1 cellular context compared by ENCODE assay signal in the genomic region with DNA sequence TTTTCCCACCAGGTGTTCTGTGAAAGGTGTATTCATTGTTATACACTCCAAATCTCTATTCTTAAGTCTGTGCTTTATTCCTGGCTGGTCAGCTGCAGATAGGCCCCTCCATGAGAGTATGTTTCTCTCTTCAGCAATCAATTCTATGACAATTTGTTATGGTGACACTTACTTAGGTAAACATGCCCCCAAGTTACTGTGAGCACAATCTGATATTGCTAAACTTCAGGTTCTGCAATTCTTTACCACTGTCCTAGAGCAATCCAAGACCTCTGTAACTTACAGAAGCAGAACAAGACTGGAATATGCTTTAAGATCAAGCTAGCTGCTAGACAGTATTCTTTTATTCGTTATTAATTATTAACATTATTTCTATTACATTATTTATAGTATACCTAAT.
TF ChIP-seq lines count a peak whose summit lies in the region.

No MANE protein-coding gene starts in this region.

TF ChIP-seq in GM23338, 12 proteins besides CTCF, POLR2A, EP300 and RAD21 (continued from another document):
- TF ChIP-seq, protein P1, sequence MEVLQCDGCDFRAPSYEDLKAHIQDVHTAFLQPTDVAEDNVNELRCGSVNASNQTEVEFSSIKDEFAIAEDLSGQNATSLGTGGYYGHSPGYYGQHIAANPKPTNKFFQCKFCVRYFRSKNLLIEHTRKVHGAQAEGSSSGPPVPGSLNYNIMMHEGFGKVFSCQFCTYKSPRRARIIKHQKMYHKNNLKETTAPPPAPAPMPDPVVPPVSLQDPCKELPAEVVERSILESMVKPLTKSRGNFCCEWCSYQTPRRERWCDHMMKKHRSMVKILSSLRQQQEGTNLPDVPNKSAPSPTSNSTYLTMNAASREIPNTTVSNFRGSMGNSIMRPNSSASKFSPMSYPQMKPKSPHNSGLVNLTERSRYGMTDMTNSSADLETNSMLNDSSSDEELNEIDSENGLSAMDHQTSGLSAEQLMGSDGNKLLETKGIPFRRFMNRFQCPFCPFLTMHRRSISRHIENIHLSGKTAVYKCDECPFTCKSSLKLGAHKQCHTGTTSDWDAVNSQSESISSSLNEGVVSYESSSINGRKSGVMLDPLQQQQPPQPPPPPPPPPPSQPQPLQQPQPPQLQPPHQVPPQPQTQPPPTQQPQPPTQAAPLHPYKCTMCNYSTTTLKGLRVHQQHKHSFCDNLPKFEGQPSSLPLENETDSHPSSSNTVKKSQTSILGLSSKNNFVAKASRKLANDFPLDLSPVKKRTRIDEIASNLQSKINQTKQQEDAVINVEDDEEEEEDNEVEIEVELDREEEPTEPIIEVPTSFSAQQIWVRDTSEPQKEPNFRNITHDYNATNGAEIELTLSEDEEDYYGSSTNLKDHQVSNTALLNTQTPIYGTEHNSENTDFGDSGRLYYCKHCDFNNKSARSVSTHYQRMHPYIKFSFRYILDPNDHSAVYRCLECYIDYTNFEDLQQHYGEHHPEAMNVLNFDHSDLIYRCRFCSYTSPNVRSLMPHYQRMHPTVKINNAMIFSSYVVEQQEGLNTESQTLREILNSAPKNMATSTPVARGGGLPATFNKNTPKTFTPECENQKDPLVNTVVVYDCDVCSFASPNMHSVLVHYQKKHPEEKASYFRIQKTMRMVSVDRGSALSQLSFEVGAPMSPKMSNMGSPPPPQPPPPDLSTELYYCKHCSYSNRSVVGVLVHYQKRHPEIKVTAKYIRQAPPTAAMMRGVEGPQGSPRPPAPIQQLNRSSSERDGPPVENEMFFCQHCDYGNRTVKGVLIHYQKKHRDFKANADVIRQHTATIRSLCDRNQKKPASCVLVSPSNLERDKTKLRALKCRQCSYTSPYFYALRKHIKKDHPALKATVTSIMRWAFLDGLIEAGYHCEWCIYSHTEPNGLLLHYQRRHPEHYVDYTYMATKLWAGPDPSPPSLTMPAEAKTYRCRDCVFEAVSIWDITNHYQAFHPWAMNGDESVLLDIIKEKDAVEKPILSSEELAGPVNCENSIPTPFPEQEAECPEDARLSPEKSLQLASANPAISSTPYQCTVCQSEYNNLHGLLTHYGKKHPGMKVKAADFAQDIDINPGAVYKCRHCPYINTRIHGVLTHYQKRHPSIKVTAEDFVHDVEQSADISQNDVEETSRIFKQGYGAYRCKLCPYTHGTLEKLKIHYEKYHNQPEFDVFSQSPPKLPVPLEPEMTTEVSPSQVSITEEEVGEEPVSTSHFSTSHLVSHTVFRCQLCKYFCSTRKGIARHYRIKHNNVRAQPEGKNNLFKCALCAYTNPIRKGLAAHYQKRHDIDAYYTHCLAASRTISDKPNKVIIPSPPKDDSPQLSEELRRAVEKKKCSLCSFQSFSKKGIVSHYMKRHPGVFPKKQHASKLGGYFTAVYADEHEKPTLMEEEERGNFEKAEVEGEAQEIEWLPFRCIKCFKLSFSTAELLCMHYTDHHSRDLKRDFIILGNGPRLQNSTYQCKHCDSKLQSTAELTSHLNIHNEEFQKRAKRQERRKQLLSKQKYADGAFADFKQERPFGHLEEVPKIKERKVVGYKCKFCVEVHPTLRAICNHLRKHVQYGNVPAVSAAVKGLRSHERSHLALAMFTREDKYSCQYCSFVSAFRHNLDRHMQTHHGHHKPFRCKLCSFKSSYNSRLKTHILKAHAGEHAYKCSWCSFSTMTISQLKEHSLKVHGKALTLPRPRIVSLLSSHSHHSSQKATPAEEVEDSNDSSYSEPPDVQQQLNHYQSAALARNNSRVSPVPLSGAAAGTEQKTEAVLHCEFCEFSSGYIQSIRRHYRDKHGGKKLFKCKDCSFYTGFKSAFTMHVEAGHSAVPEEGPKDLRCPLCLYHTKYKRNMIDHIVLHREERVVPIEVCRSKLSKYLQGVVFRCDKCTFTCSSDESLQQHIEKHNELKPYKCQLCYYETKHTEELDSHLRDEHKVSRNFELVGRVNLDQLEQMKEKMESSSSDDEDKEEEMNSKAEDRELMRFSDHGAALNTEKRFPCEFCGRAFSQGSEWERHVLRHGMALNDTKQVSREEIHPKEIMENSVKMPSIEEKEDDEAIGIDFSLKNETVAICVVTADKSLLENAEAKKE (CRISPR knock-in tag; IDR thresholded peaks at IDR 0.05), result no peak
- TF ChIP-seq, protein P2, sequence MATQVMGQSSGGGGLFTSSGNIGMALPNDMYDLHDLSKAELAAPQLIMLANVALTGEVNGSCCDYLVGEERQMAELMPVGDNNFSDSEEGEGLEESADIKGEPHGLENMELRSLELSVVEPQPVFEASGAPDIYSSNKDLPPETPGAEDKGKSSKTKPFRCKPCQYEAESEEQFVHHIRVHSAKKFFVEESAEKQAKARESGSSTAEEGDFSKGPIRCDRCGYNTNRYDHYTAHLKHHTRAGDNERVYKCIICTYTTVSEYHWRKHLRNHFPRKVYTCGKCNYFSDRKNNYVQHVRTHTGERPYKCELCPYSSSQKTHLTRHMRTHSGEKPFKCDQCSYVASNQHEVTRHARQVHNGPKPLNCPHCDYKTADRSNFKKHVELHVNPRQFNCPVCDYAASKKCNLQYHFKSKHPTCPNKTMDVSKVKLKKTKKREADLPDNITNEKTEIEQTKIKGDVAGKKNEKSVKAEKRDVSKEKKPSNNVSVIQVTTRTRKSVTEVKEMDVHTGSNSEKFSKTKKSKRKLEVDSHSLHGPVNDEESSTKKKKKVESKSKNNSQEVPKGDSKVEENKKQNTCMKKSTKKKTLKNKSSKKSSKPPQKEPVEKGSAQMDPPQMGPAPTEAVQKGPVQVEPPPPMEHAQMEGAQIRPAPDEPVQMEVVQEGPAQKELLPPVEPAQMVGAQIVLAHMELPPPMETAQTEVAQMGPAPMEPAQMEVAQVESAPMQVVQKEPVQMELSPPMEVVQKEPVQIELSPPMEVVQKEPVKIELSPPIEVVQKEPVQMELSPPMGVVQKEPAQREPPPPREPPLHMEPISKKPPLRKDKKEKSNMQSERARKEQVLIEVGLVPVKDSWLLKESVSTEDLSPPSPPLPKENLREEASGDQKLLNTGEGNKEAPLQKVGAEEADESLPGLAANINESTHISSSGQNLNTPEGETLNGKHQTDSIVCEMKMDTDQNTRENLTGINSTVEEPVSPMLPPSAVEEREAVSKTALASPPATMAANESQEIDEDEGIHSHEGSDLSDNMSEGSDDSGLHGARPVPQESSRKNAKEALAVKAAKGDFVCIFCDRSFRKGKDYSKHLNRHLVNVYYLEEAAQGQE (IDR thresholded peaks at IDR 0.05; ENCODE audit: unreplicated experiment), result no peak
- no peak for TF ChIP-seq STAT1 (IDR thresholded peaks at IDR 0.05; ENCODE audit: unreplicated experiment)
- TF ChIP-seq, protein P3, sequence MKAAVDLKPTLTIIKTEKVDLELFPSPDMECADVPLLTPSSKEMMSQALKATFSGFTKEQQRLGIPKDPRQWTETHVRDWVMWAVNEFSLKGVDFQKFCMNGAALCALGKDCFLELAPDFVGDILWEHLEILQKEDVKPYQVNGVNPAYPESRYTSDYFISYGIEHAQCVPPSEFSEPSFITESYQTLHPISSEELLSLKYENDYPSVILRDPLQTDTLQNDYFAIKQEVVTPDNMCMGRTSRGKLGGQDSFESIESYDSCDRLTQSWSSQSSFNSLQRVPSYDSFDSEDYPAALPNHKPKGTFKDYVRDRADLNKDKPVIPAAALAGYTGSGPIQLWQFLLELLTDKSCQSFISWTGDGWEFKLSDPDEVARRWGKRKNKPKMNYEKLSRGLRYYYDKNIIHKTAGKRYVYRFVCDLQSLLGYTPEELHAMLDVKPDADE (IDR thresholded peaks at IDR 0.05), result no peak
- TF ChIP-seq ZNF331 (CRISPR knock-in tag; IDR thresholded peaks at IDR 0.05; ENCODE audit: low read depth), result no peak
